1 cellular context compared by ENCODE assay signal in genomic region chr1:114511048-114511785, GRCh38.
TF ChIP-seq lines count a peak whose summit lies in the region.

TSS of gene TRIM33 (minus strand) at chr1:114511203. CDS start at chr1:114511076, 127 bp downstream.

TF ChIP-seq in GM12878, 131 proteins besides CTCF, POLR2A, EP300 and RAD21 (continued from another document and continues in another):
- TF ChIP-seq CHD1 (IDR thresholded peaks at IDR 0.05; ENCODE audit: low read depth, low read length) (peak; percentile 88; the same call in 1 of the 2 replicates), ZNF592 (IDR thresholded peaks at IDR 0.05) (no peak), PAX5 (IDR thresholded peaks at IDR 0.05; ENCODE audit: borderline replicate concordance, low read depth, low read length) (no peak), SPI1 (IDR thresholded peaks at IDR 0.05; ENCODE audit: borderline replicate concordance, insufficient read depth, low read depth, low read length) (peak; percentile 3; the same call in 1 of the 2 replicates), MYC (IDR thresholded peaks at IDR 0.05; ENCODE audit: insufficient read depth, insufficient read length, insufficient replicate concordance, low read length, severe bottlenecking) (no peak), EGR1 (IDR thresholded peaks at IDR 0.05; ENCODE audit: borderline replicate concordance in 1 of 2, low read depth in 2 of 2, low read length in 2 of 2) (peak; percentile 83 to 99), NR2C2 (IDR thresholded peaks at IDR 0.05; ENCODE audit: borderline replicate concordance, control insufficient read depth, insufficient read length, low read depth) (no peak), SMC3 (IDR thresholded peaks at IDR 0.05; ENCODE audit: borderline replicate concordance, low read length) (no peak), PML (IDR thresholded peaks at IDR 0.05; ENCODE audit: low read length) (peak; percentile 95), STAT3 (IDR thresholded peaks at IDR 0.05; ENCODE audit: low read depth, low read length) (no peak), IKZF2 (IDR thresholded peaks at IDR 0.05) (peak; percentile 21 to 22; a peak in 2 of 4 replicates), EED (IDR thresholded peaks at IDR 0.05; ENCODE audit: low read depth) (no peak), NFXL1 (IDR thresholded peaks at IDR 0.05; ENCODE audit: borderline replicate concordance) (0 out of 2 replicates have a peak, but pooled peaks have one; percentile 1), SUPT20H (IDR thresholded peaks at IDR 0.05; ENCODE audit: borderline replicate concordance, control insufficient read depth, low read depth, low read length) (no peak), RAD51 (IDR thresholded peaks at IDR 0.05) (no peak), SREBF1 (IDR thresholded peaks at IDR 0.05; ENCODE audit: low read length) (no peak), CBX3 (IDR thresholded peaks at IDR 0.05; ENCODE audit: borderline replicate concordance, low read depth) (no peak), SMAD5 (IDR thresholded peaks at IDR 0.05; ENCODE audit: low read depth) (peak; percentile 86; the same call in 1 of the 2 replicates), REST (IDR thresholded peaks at IDR 0.05; ENCODE audit: low read depth, low read length) (no peak), TARDBP (IDR thresholded peaks at IDR 0.05; ENCODE audit: borderline replicate concordance) (peak; percentile 82), MXI1 (IDR thresholded peaks at IDR 0.05; ENCODE audit: low read depth, low read length) (no peak; the same call in 1 of the 2 replicates), IRF4 (IDR thresholded peaks at IDR 0.05; ENCODE audit: low read depth, low read length) (0 out of 2 replicates have a peak, but pooled peaks have one; percentile 14), SIX5 (IDR thresholded peaks at IDR 0.05; ENCODE audit: low read depth, low read length, severe bottlenecking) (no peak), NR2F1 (conservative IDR thresholded peaks at IDR 0.05) (peak; percentile 18; the same call in 1 of the 2 replicates), TCF7 (IDR thresholded peaks at IDR 0.05; ENCODE audit: borderline replicate concordance) (0 out of 2 replicates have a peak, but pooled peaks have one; percentile 20), CEBPB (IDR thresholded peaks at IDR 0.05; ENCODE audit: borderline replicate concordance in 1 of 2, low read depth in 2 of 2, low read length in 2 of 2) (no peak), CREB1 (IDR thresholded peaks at IDR 0.05; ENCODE audit: low read depth) (no peak; the same call in 1 of the 2 replicates), BMI1 (IDR thresholded peaks at IDR 0.05; ENCODE audit: borderline replicate concordance) (no peak), ZBTB33 (IDR thresholded peaks at IDR 0.05) (no peak), NBN (IDR thresholded peaks at IDR 0.05) (peak; percentile 93; the same call in 1 of the 2 replicates), BHLHE40 (IDR thresholded peaks at IDR 0.05; ENCODE audit: borderline replicate concordance in 1 of 2, low read depth in 2 of 2, low read length in 1 of 2) (peak; percentile 79 to 93), CHD2 (IDR thresholded peaks at IDR 0.05; ENCODE audit: borderline replicate concordance, low read depth, low read length) (peak; percentile 76), YBX1 (IDR thresholded peaks at IDR 0.05) (no peak), NR2C1 (IDR thresholded peaks at IDR 0.05) (0 out of 2 replicates have a peak, but pooled peaks have one; percentile 21), EZH2 (IDR thresholded peaks at IDR 0.05; ENCODE audit: borderline replicate concordance, control insufficient read depth, low read depth, low read length) (no peak), YY1 (IDR thresholded peaks at IDR 0.05; ENCODE audit: low read depth, low read length) (peak; percentile 81; the same call in 1 of the 2 replicates), SMAD1 (IDR thresholded peaks at IDR 0.05; ENCODE audit: low read depth, partially characterized antibody) (peak; percentile 57), CBX5 (IDR thresholded peaks at IDR 0.05; ENCODE audit: low read depth) (no peak), BCL11A (IDR thresholded peaks at IDR 0.05; ENCODE audit: low read depth, low read length) (no peak), RBBP5 (conservative IDR thresholded peaks at IDR 0.05) (no peak)
- TF ChIP-seq, protein P1, sequence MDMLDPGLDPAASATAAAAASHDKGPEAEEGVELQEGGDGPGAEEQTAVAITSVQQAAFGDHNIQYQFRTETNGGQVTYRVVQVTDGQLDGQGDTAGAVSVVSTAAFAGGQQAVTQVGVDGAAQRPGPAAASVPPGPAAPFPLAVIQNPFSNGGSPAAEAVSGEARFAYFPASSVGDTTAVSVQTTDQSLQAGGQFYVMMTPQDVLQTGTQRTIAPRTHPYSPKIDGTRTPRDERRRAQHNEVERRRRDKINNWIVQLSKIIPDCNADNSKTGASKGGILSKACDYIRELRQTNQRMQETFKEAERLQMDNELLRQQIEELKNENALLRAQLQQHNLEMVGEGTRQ (IDR thresholded peaks at IDR 0.05; ENCODE audit: borderline replicate concordance, low read depth, low read length), result no peak; the same call in 1 of the 2 replicates
- TF ChIP-seq, protein P2, sequence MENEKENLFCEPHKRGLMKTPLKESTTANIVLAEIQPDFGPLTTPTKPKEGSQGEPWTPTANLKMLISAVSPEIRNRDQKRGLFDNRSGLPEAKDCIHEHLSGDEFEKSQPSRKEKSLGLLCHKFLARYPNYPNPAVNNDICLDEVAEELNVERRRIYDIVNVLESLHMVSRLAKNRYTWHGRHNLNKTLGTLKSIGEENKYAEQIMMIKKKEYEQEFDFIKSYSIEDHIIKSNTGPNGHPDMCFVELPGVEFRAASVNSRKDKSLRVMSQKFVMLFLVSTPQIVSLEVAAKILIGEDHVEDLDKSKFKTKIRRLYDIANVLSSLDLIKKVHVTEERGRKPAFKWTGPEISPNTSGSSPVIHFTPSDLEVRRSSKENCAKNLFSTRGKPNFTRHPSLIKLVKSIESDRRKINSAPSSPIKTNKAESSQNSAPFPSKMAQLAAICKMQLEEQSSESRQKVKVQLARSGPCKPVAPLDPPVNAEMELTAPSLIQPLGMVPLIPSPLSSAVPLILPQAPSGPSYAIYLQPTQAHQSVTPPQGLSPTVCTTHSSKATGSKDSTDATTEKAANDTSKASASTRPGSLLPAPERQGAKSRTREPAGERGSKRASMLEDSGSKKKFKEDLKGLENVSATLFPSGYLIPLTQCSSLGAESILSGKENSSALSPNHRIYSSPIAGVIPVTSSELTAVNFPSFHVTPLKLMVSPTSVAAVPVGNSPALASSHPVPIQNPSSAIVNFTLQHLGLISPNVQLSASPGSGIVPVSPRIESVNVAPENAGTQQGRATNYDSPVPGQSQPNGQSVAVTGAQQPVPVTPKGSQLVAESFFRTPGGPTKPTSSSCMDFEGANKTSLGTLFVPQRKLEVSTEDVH (IDR thresholded peaks at IDR 0.05; ENCODE audit: low read depth, partially characterized antibody), result peak; percentile 62
- TF ChIP-seq, protein P3, sequence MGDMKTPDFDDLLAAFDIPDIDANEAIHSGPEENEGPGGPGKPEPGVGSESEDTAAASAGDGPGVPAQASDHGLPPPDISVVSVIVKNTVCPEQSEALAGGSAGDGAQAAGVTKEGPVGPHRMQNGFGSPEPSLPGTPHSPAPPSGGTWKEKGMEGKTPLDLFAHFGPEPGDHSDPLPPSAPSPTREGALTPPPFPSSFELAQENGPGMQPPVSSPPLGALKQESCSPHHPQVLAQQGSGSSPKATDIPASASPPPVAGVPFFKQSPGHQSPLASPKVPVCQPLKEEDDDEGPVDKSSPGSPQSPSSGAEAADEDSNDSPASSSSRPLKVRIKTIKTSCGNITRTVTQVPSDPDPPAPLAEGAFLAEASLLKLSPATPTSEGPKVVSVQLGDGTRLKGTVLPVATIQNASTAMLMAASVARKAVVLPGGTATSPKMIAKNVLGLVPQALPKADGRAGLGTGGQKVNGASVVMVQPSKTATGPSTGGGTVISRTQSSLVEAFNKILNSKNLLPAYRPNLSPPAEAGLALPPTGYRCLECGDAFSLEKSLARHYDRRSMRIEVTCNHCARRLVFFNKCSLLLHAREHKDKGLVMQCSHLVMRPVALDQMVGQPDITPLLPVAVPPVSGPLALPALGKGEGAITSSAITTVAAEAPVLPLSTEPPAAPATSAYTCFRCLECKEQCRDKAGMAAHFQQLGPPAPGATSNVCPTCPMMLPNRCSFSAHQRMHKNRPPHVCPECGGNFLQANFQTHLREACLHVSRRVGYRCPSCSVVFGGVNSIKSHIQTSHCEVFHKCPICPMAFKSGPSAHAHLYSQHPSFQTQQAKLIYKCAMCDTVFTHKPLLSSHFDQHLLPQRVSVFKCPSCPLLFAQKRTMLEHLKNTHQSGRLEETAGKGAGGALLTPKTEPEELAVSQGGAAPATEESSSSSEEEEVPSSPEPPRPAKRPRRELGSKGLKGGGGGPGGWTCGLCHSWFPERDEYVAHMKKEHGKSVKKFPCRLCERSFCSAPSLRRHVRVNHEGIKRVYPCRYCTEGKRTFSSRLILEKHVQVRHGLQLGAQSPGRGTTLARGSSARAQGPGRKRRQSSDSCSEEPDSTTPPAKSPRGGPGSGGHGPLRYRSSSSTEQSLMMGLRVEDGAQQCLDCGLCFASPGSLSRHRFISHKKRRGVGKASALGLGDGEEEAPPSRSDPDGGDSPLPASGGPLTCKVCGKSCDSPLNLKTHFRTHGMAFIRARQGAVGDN (IDR thresholded peaks at IDR 0.05), result peak; percentile 57
- TF ChIP-seq, protein P4, sequence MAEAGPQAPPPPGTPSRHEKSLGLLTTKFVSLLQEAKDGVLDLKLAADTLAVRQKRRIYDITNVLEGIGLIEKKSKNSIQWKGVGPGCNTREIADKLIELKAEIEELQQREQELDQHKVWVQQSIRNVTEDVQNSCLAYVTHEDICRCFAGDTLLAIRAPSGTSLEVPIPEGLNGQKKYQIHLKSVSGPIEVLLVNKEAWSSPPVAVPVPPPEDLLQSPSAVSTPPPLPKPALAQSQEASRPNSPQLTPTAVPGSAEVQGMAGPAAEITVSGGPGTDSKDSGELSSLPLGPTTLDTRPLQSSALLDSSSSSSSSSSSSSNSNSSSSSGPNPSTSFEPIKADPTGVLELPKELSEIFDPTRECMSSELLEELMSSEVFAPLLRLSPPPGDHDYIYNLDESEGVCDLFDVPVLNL (IDR thresholded peaks at IDR 0.05; ENCODE audit: low read depth, low read length), result peak; percentile 77
